In genomic region chr3:57556459-57557087, GRCh38 we compare ENCODE assay signal across 1 cellular context.
TF ChIP-seq lines count a peak whose summit lies in the region.

No MANE protein-coding gene starts in this region.

TF ChIP-seq in SK-N-SH, 30 proteins besides CTCF, POLR2A, EP300 and RAD21 (continued from another document):
- TF ChIP-seq IRF3 (IDR thresholded peaks at IDR 0.05; ENCODE audit: low read depth, low read length): no peak
- no peak for TF ChIP-seq NRF1 (IDR thresholded peaks at IDR 0.05; ENCODE audit: low read depth, low read length)
